10 cellular contexts compared by ENCODE assay signal in the genomic region with DNA sequence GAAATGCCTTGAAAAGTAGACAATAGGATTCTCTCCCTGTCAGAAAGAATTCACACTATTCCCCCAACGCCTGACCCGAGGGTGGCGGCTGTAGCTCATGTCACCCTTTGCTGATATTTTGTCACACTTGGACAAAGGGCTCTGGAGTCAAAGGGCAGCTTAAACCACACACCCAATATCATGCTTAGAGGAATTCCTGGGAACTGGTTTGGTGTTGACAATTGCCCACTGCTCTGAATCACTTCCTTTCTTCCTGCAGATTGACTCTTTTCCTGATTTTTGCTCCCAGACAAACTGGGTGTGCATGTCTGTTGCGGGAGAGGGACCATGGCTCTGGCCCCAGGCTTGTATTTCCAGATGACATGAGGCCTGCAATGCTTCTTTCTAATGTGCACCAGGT. TPM values are rescaled to one million over a fixed set of nuclear protein-coding genes. Genes with fewer than 3 reads are reported as not detected.
DNase-seq lines count a peak whose midpoint lies in the region; TF ChIP-seq lines count a peak whose summit lies in the region.
"Had no signal": no experiment of that assay in that cellular context is flagged by ENCODE, and none has a peak within 500 bp of the region (broad histone marks: within the 10 kb centered on the region; RNA-seq: fewer than 3 reads in every experiment).

No MANE protein-coding gene starts in this region.

- CTCF ChIA-PET in MCF 10A (lab: Yijun Ruan, JAX), result interaction anchor here (0.6 to 0.9 kb wide), 2 partner anchors 11 to 56 kb away, joined by 3 to 4 read pairs; no protein-coding TSS in a partner anchor

- no peak overlapping the region for H3K4me3 ChIP-seq in subcutaneous abdominal adipose tissue (ENCODE audit: low read depth in 1 of 5, low read length in 5 of 5)

- H3K36me3 Mint-ChIP-seq in MCF 10A (ENCODE audit: insufficient read depth, unreplicated experiment), result peaks cover 6% of the 10 kb centered on the region
- H3K36me3 Mint-ChIP-seq in CD14-positive monocyte, result no peaks in the 10 kb centered on the region

- BruUV-seq in MCF 10A (replicated peaks; lab: Mats Ljungman, UMichigan), result no TSS peak

- H3K27me3 Mint-ChIP-seq in MCF 10A (ENCODE audit: insufficient read depth, unreplicated experiment) (no peaks in the 10 kb centered on the region), CD14-positive monocyte (ENCODE audit: low read depth in 3 of 3) (peaks cover 2 to 6% (median 2%) of the 10 kb centered on the region in 3 donors)

- no peaks in the 10 kb centered on the region for H3K36me3 ChIP-seq in subcutaneous abdominal adipose tissue (ENCODE audit: control insufficient read depth in 5 of 5, insufficient read depth in 5 of 5, low read length in 5 of 5)

- H3K9ac ChIP-seq in subcutaneous abdominal adipose tissue (ENCODE audit: low read length in 5 of 5), result no peak overlapping the region

- peaks cover 20% of the 10 kb centered on the region for H3K4me1 Mint-ChIP-seq in MCF 10A (ENCODE audit: insufficient read depth, unreplicated experiment)
- H3K4me1 Mint-ChIP-seq in CD14-positive monocyte, result peaks cover 4% of the 10 kb centered on the region

- TF ChIP-seq CTCF in MCF 10A (IDR thresholded peaks at IDR 0.05; ENCODE audit: unreplicated experiment) (no peak), CD14-positive monocyte (IDR thresholded peaks at IDR 0.05) (no peak)

- H3K9me3 Mint-ChIP-seq in MCF 10A (ENCODE audit: unreplicated experiment), result no peaks in the 10 kb centered on the region
- H3K9me3 Mint-ChIP-seq in CD14-positive monocyte, result peaks cover 0 to 4% (median 0%) of the 10 kb centered on the region in 7 donors

- no peaks in the 10 kb centered on the region for H3K27me3 ChIP-seq in subcutaneous abdominal adipose tissue (ENCODE audit: control insufficient read depth in 5 of 5, insufficient read depth in 4 of 5, low read length in 5 of 5)

- no peaks in the 10 kb centered on the region for H3K9me3 ChIP-seq in subcutaneous abdominal adipose tissue (ENCODE audit: control insufficient read depth in 5 of 5, low read length in 5 of 5)

- H3K27ac Mint-ChIP-seq in MCF 10A (ENCODE audit: low read depth, unreplicated experiment), result no peak overlapping the region
- no peak overlapping the region for H3K27ac Mint-ChIP-seq in CD14-positive monocyte

- H3K27ac ChIP-seq in subcutaneous abdominal adipose tissue (ENCODE audit: low read depth, low read length), result peak overlapping the region; percentile 39
- H3K27ac ChIP-seq: VCaP had no signal

- intact Hi-C loops in MCF 10A (cut with micrococcal nuclease), result loop anchor here (5.0 kb wide), 2 partner anchors 52 to 122 kb away; no protein-coding TSS in a partner anchor
- intact Hi-C loops in CD14-positive monocyte (cut with micrococcal nuclease), result no loop called here

- H3K4me3 Mint-ChIP-seq in MCF 10A (ENCODE audit: unreplicated experiment), result no peak overlapping the region
- H3K4me3 Mint-ChIP-seq in CD14-positive monocyte, result no peak overlapping the region

- POLR2A ChIA-PET in MCF 10A (lab: Yijun Ruan, JAX), result no interaction called here

- H3K4me1 ChIP-seq in subcutaneous abdominal adipose tissue (ENCODE audit: control insufficient read depth in 5 of 5, insufficient read depth in 5 of 5, low read length in 5 of 5), result peaks cover 0 to 27% (median 11%) of the 10 kb centered on the region in 5 donors

- DNase-seq in HS-27A (ENCODE audit: low read depth) (peak; percentile 26), MCF 10A (ENCODE audit: unreplicated experiment) (peak; percentile 69), hepatic stellate cell (ENCODE audit: low spot score) (peak; percentile 20), T1000 (lab: John Stamatoyannopoulos, UW) (no peak), CD14-positive monocyte (ENCODE audit: low spot score) (no peak)
- no peak for DNase-seq in activated naive CD4-positive, alpha-beta T cell treated with anti-CD3 and anti-CD28 coated beads, Interleukin-2, amount 50 U/mL, for 16 hours
- DNase-seq: kidney, NCI-H1930 had no signal

RNA-seq across cellular contexts. Expression of a gene that starts 9.0 kb away (rescaled TPM):
- total RNA-seq in MCF 10A (2022), result not detected in 2 replicates
- not detected for polyA plus RNA-seq in CD14-positive monocyte

Comparison
In these comparisons a context has a peak if more than half of its experiments do, and no peak if none do; other contexts are left out.
1. DNase-seq: peak in HS-27A (single experiment), MCF 10A (single experiment) and hepatic stellate cell (single experiment); none in activated naive CD4-positive, alpha-beta T cell treated with anti-CD3 and anti-CD28 coated beads, Interleukin-2, amount 50 U/mL, for 16 hours (single experiment), T1000 (single experiment) and CD14-positive monocyte (single experiment).